Comparison of ENCODE assay signal across 8 cellular contexts in genomic region chr12:6535960-6536847, GRCh38. TPM values are rescaled to one million over a fixed set of nuclear protein-coding genes. Genes with fewer than 3 reads are reported as not detected.
A peak's percentile ranks its signal among the peaks of the same experiment; 100 is the strongest.
DNase-seq lines count a peak whose midpoint lies in the region; ATAC-seq and TF ChIP-seq lines count a peak whose summit lies in the region.

No MANE protein-coding gene starts in this region.

- CTCF ChIA-PET in BJ (lab: Yijun Ruan, JAX) = interaction anchor here (0.9 to 8.6 kb wide), 5 partner anchors 17 to 213 kb away, joined by 3 to 157 read pairs (median 6); partner anchors contain the start of genes IFFO1 and VAMP1
- CTCF ChIA-PET in mammary epithelial cell (lab: Charles Lee; ENCODE audit: low non-redundant PET) = no interaction called here

- peak overlapping the region; percentile 100 for H3K9ac ChIP-seq in Loucy (ENCODE audit: low read depth, low read length, poor library complexity, severe bottlenecking)
- peak overlapping the region; percentile 89 for H3K9ac ChIP-seq in mammary epithelial cell (ENCODE audit: insufficient read depth, low read length)

- H2AFZ ChIP-seq in Loucy (ENCODE audit: low read length) = no peak overlapping the region
- no peak overlapping the region for H2AFZ ChIP-seq in mammary epithelial cell (ENCODE audit: low read depth, low read length)

- H3K36me3 ChIP-seq in BJ (ENCODE audit: control insufficient read depth, insufficient read depth, low read length) = peaks cover 39% of the 10 kb centered on the region
- peaks cover 62% of the 10 kb centered on the region for H3K36me3 ChIP-seq in Loucy (ENCODE audit: insufficient read depth, low read length)
- peaks cover 19% of the 10 kb centered on the region for H3K36me3 ChIP-seq in mammary epithelial cell (ENCODE audit: insufficient read depth, low read length)

- ATAC-seq in HG03196 (IDR thresholded peaks at IDR 0.05; ENCODE audit: unreplicated experiment) = no peak

- no peaks in the 10 kb centered on the region for H3K9me3 ChIP-seq in Loucy (ENCODE audit: insufficient read depth, low read depth, low read length)
- no peaks in the 10 kb centered on the region for H3K9me3 ChIP-seq in mammary epithelial cell (replicated peaks; ENCODE audit: insufficient read depth, low read length)

- H3K79me2 ChIP-seq in Loucy (ENCODE audit: insufficient read depth, low read length) (peaks cover 66% of the 10 kb centered on the region), mammary epithelial cell (ENCODE audit: insufficient read depth, low read length) (peaks cover 55% of the 10 kb centered on the region)

- TF ChIP-seq CTCF in BJ (IDR thresholded peaks at IDR 0.05; ENCODE audit: insufficient read depth, low read depth, low read length) (no peak), Loucy (conservative IDR thresholded peaks at IDR 0.05; ENCODE audit: low read length) (no peak), mammary epithelial cell (conservative IDR thresholded peaks at IDR 0.05 in 1 of 2, IDR thresholded peaks at IDR 0.05 in 1 of 2; ENCODE audit: extremely low read depth in 1 of 2, insufficient read depth in 1 of 2, low read depth in 1 of 2, low read length in 2 of 2) (no peak)

- intact Hi-C loops in mammary epithelial cell (cut with micrococcal nuclease) = loop anchor here (1.0 to 5.0 kb wide), 3 partner anchors 66 to 319 kb away; partner anchors contain the start of gene VAMP1

- H3F3A ChIP-seq in Loucy (ENCODE audit: low read depth) = peaks cover 21% of the 10 kb centered on the region; the same call in 1 of the 2 replicates

- peaks cover 33% of the 10 kb centered on the region for H3K4me1 ChIP-seq in Loucy (ENCODE audit: insufficient read depth, low read length, poor library complexity, severe bottlenecking)
- peaks cover 57% of the 10 kb centered on the region for H3K4me1 ChIP-seq in mammary epithelial cell (ENCODE audit: insufficient read depth, low read length)

- peaks cover 52% of the 10 kb centered on the region for H4K20me1 ChIP-seq in Loucy (ENCODE audit: insufficient read depth, low read length, poor library complexity, severe bottlenecking)
- peaks cover 14% of the 10 kb centered on the region for H4K20me1 ChIP-seq in mammary epithelial cell (ENCODE audit: insufficient read depth, low read length)

- in situ Hi-C loops in mammary epithelial cell (cut with MboI; ENCODE audit: low sequenced_read_pairs in 2 of 2) = no loop called here

- WGBS in mammary epithelial cell (ENCODE audit: low coverage, missing lambda C conversion rate) = 2% methylated on average over 6 of the region's 10 CpGs

- H3K4me3 ChIP-seq in BJ (ENCODE audit: low read depth, low read length) (peak overlapping the region; percentile 88), Loucy (ENCODE audit: low read length, poor library complexity, severe bottlenecking) (peak overlapping the region; percentile 86), mammary epithelial cell (replicated peaks in 1 of 3; ENCODE audit: insufficient read depth in 1 of 3, low read depth in 2 of 3, low read length in 3 of 3) (peak overlapping the region; percentile 64 to 92 (median 91))

- no peaks in the 10 kb centered on the region for H3K27me3 ChIP-seq in BJ (ENCODE audit: control insufficient read depth, insufficient read depth, low read length)
- peaks cover 10% of the 10 kb centered on the region for H3K27me3 ChIP-seq in Loucy (ENCODE audit: insufficient read depth, low read length, poor library complexity, severe bottlenecking)
- no peaks in the 10 kb centered on the region for H3K27me3 ChIP-seq in mammary epithelial cell (ENCODE audit: insufficient read depth, low read length)

- BruUV-seq in mammary epithelial cell (replicated peaks; lab: Mats Ljungman, UMichigan) = no TSS peak

- peak overlapping the region; percentile 91 for H3K27ac ChIP-seq in mammary epithelial cell (ENCODE audit: insufficient read depth, low read depth, low read length)

- dilution Hi-C loops in mammary epithelial cell (cut with HindIII; ENCODE audit: low sequenced_read_pairs) = no loop called here

- peak overlapping the region; percentile 99 for H3K4me2 ChIP-seq in Loucy (ENCODE audit: low read depth, low read length, poor library complexity, severe bottlenecking)
- H3K4me2 ChIP-seq in mammary epithelial cell (ENCODE audit: insufficient read depth, low read depth, low read length) = peak overlapping the region; percentile 86

- DNase-seq in BJ (ENCODE audit: low read depth) = no peak
- DNase-seq in mammary epithelial cell = no peak
- DNase-seq in myocyte (ENCODE audit: low read depth) = peak; percentile 70
- no peak for DNase-seq in NCI-H2171 treated with DMSO at 0.1 percent for 48 hours (lab: John Stamatoyannopoulos, UW)
- DNase-seq in DMS 273 (lab: John Stamatoyannopoulos, UW; ENCODE audit: unreplicated experiment) = no peak
- no peak for DNase-seq in cerebellar cortex (ENCODE audit: low spot score)

- H3K9me2 ChIP-seq in Loucy (replicated peaks; ENCODE audit: low read depth, low read length) = no peaks in the 10 kb centered on the region

- POLR2A ChIA-PET in BJ (lab: Charles Lee) = interaction anchor here (0.6 to 1.8 kb wide), 3 partner anchors 13 to 153 kb away, joined by 6 to 16 read pairs (median 7); partner anchors contain the start of gene ZNF384

RNA-seq across cellular contexts. Expression of gene GAPDH, which starts 1.9 kb away (rescaled TPM):
- polyA plus RNA-seq in BJ (2011; rRNA removed) (12,114 and 18,709 TPM in 2 replicates), mammary epithelial cell (20,785 TPM)
- 11,136 and 21,615 TPM in 2 replicates for polyA minus RNA-seq in BJ (2011; rRNA and poly(A)+ RNA removed)
- total RNA-seq in mammary epithelial cell (over 10,000 TPM in 1 of 2 donors, 1,000 to 10,000 TPM in 1; 6,493 to 13,434 TPM), myocyte (5,449 and 7,261 TPM in 2 replicates)
- 16,557 TPM for polyA minus RNA-seq in mammary epithelial cell
- 8,217 TPM for polyA plus RNA-seq in myocyte (2012)

RNA-seq across cellular contexts. Expression of gene IFFO1, which starts 19.6 kb away (rescaled TPM):
- polyA plus RNA-seq in BJ (2011; rRNA removed) (19.6 and 31.9 TPM in 2 replicates), mammary epithelial cell (3.0 TPM)
- polyA minus RNA-seq in BJ (2011; rRNA and poly(A)+ RNA removed) = 9.4 and 12.9 TPM in 2 replicates
- total RNA-seq in mammary epithelial cell (1 to 10 TPM; 1.9 to 2.2 TPM), myocyte (221 and 252 TPM in 2 replicates)
- polyA minus RNA-seq in mammary epithelial cell = 0.26 TPM
- polyA plus RNA-seq in myocyte (2012) = 84.5 TPM

RNA-seq across cellular contexts. Expression of gene NOP2, which starts 31.9 kb away (rescaled TPM):
- 28.4 and 32.6 TPM in 2 replicates for polyA plus RNA-seq in BJ (2011; rRNA removed)
- 18.1 and 37.2 TPM in 2 replicates for polyA minus RNA-seq in BJ (2011; rRNA and poly(A)+ RNA removed)
- total RNA-seq in mammary epithelial cell = 10 to 100 TPM; 29.5 to 84.2 TPM
- 62.7 TPM for polyA plus RNA-seq in mammary epithelial cell
- 80.8 TPM for polyA minus RNA-seq in mammary epithelial cell
- 53.3 and 81.3 TPM in 2 replicates for total RNA-seq in myocyte
- 33.9 TPM for polyA plus RNA-seq in myocyte (2012)

RNA-seq across cellular contexts. Expression of gene NCAPD2, which starts 42.3 kb away (rescaled TPM):
- polyA plus RNA-seq in BJ (2011; rRNA removed) = 55.8 and 65.6 TPM in 2 replicates
- polyA minus RNA-seq in BJ (2011; rRNA and poly(A)+ RNA removed) = 42.8 and 48.1 TPM in 2 replicates
- total RNA-seq in mammary epithelial cell = 10 to 100 TPM; 17.8 to 53.7 TPM
- polyA plus RNA-seq in mammary epithelial cell = 60.4 TPM
- polyA minus RNA-seq in mammary epithelial cell = 156 TPM
- 15.5 and 40.4 TPM in 2 replicates for total RNA-seq in myocyte
- 17.4 TPM for polyA plus RNA-seq in myocyte (2012)

RNA-seq across cellular contexts. Expression of gene MRPL51, which starts 43.1 kb away (rescaled TPM):
- 53.4 and 117 TPM in 2 replicates for polyA plus RNA-seq in BJ (2011; rRNA removed)
- polyA minus RNA-seq in BJ (2011; rRNA and poly(A)+ RNA removed) = 13.1 and 21.4 TPM in 2 replicates
- 100 to 1,000 TPM in 1 of 2 donors, 10 to 100 TPM in 1; 51.7 to 192 TPM for total RNA-seq in mammary epithelial cell
- 124 TPM for polyA plus RNA-seq in mammary epithelial cell
- polyA minus RNA-seq in mammary epithelial cell = 18.7 TPM
- 66.5 and 92.2 TPM in 2 replicates for total RNA-seq in myocyte
- polyA plus RNA-seq in myocyte (2012) = 178 TPM

Comparison
In these comparisons a context has a peak if more than half of its experiments do, and no peak if none do; other contexts are left out.
1. RNA of gene IFFO1, which starts 19.6 kb away (total RNA-seq): 221 to 252 TPM in myocyte; 1.9 to 2.2 TPM in mammary epithelial cell; every median in the first group is over 10 times any median in the second.
2. Peak in every context shown above with its lines, with median percentiles within 50 percentile points of each other: H3K4me3 ChIP-seq.